14 cellular contexts compared by ENCODE assay signal in genomic region chr12:55719371-55719770, GRCh38. TPM values are rescaled to one million over a fixed set of nuclear protein-coding genes. Genes with fewer than 3 reads are reported as not detected.
DNase-seq lines count a peak whose midpoint lies in the region; ATAC-seq and TF ChIP-seq lines count a peak whose summit lies in the region.
"Had no signal": no experiment of that assay in that cellular context is flagged by ENCODE, and none has a peak within 500 bp of the region (broad histone marks: within the 10 kb centered on the region; RNA-seq: fewer than 3 reads in every experiment).

No MANE protein-coding gene starts in this region.

- H3K4me3 ChIP-seq in Loucy (ENCODE audit: low read length, poor library complexity, severe bottlenecking) (no peak overlapping the region), dorsolateral prefrontal cortex (no peak overlapping the region)
- H3K4me3 ChIP-seq: left lung, SJCRH30 had no signal

- H4K20me1 ChIP-seq in Loucy (ENCODE audit: insufficient read depth, low read length, poor library complexity, severe bottlenecking) = no peaks in the 10 kb centered on the region

- H3K9me3 ChIP-seq in Loucy (ENCODE audit: insufficient read depth, low read depth, low read length) = no peaks in the 10 kb centered on the region
- H3K9me3 ChIP-seq: left lung, SJCRH30 had no signal

- peaks cover 33% of the 10 kb centered on the region; the same call in 1 of the 2 replicates for H3K79me2 ChIP-seq in Loucy (ENCODE audit: insufficient read depth, low read length)

- TF ChIP-seq CTCF in Loucy (conservative IDR thresholded peaks at IDR 0.05; ENCODE audit: low read length) = no peak
- TF ChIP-seq CTCF in dorsolateral prefrontal cortex (IDR thresholded peaks at IDR 0.05 in 54 of 56, conservative IDR thresholded peaks at IDR 0.05 in 2 of 56; ENCODE audit: low read depth in 1 of 56, partially characterized antibody in 56 of 56) = no peak

- no peak overlapping the region for H3K9ac ChIP-seq in Loucy (ENCODE audit: low read depth, low read length, poor library complexity, severe bottlenecking)

- peaks cover 6% of the 10 kb centered on the region; the same call in 1 of the 2 replicates for H3K36me3 ChIP-seq in Loucy (ENCODE audit: insufficient read depth, low read length)

- H3K4me1 ChIP-seq in Loucy (ENCODE audit: insufficient read depth, low read length, poor library complexity, severe bottlenecking) = peaks cover 23% of the 10 kb centered on the region

- H3K27me3 ChIP-seq in Loucy (ENCODE audit: insufficient read depth, low read length, poor library complexity, severe bottlenecking) (no peaks in the 10 kb centered on the region), dorsolateral prefrontal cortex (no peaks in the 10 kb centered on the region)
- H3K27me3 ChIP-seq: left lung, SJCRH30 had no signal

- DNase-seq in dorsolateral prefrontal cortex = no peak
- peak; percentile 67 for DNase-seq in myocyte (ENCODE audit: low read depth)
- no peak for DNase-seq in substantia nigra (lab: John Stamatoyannopoulos, UW)
- DNase-seq in GOT3 (lab: John Stamatoyannopoulos, UW) = no peak
- no peak for DNase-seq in stimulated activated naive CD8-positive, alpha-beta T cell treated with anti-CD3 and anti-CD28 coated beads, Interleukin-15, Interleukin-2, amounts not matched to agents 100 U/mL and 50 U/mL, for 24 hours
- DNase-seq: CD8-positive, alpha-beta T cell; glutamatergic neuron; KBM-7; left lung; NCI-H1694 treated with DMSO at 0.1 percent for 48 hours; SJCRH30 had no signal

- H3K27ac ChIP-seq in dorsolateral prefrontal cortex (peak overlapping the region in 49 of 59 donors; percentile 3 to 98 (median 76)), substantia nigra (ENCODE audit: low read depth, low read length, poor library complexity, severe bottlenecking) (peak overlapping the region; percentile 30)

- intact Hi-C loops in dorsolateral prefrontal cortex (cut with DNase I) = loop anchor here (5.0 to 10.0 kb wide), 2 partner anchors 62 to 65 kb away; no protein-coding TSS in a partner anchor

- no peaks in the 10 kb centered on the region for H3F3A ChIP-seq in Loucy (ENCODE audit: low read depth)

- H3K4me2 ChIP-seq in Loucy (ENCODE audit: low read depth, low read length, poor library complexity, severe bottlenecking) = peak overlapping the region; percentile 92

- no peak overlapping the region for H2AFZ ChIP-seq in Loucy (ENCODE audit: low read length)

- ATAC-seq in GM19463 (IDR thresholded peaks at IDR 0.05; ENCODE audit: unreplicated experiment) = no peak
- no peak for ATAC-seq in HG02884 (IDR thresholded peaks at IDR 0.05; ENCODE audit: unreplicated experiment)
- ATAC-seq in stimulated activated naive CD8-positive, alpha-beta T cell treated with anti-CD3 and anti-CD28 coated beads, Interleukin-15, Interleukin-2, amounts not matched to agents 100 U/mL and 50 U/mL, for 24 hours = no peak
- ATAC-seq: CD8-positive, alpha-beta T cell; left lung had no signal

- H3K9me2 ChIP-seq in Loucy (replicated peaks; ENCODE audit: low read depth, low read length) = no peaks in the 10 kb centered on the region

RNA-seq across cellular contexts. Expression of gene RDH5, which starts 0.8 kb away (rescaled TPM):
- 10 to 100 TPM in 45 of 120 experiments, 1 to 10 TPM in 75; 3.2 to 19.4 (median 9.0) TPM for total RNA-seq in dorsolateral prefrontal cortex
- 457 and 673 TPM in 2 replicates for total RNA-seq in myocyte
- 71.1 TPM for polyA plus RNA-seq in myocyte (2012)

RNA-seq across cellular contexts. Expression of gene BLOC1S1, which starts 3.5 kb away (rescaled TPM):
- total RNA-seq in dorsolateral prefrontal cortex (100 to 1,000 TPM in 89 of 120 experiments, 10 to 100 TPM in 31; 73.5 to 149 (median 111) TPM), myocyte (104 and 106 TPM in 2 replicates)
- polyA plus RNA-seq in myocyte (2012) = 242 TPM

RNA-seq across cellular contexts. Expression of gene CD63, which starts 9.4 kb away (rescaled TPM):
- 100 to 1,000 TPM; 216 to 509 (median 301) TPM for total RNA-seq in dorsolateral prefrontal cortex
- 2,565 and 2,632 TPM in 2 replicates for total RNA-seq in myocyte
- polyA plus RNA-seq in myocyte (2012) = 2,293 TPM

RNA-seq across cellular contexts. Expression of gene ITGA7, which starts 11.7 kb away (rescaled TPM):
- total RNA-seq in dorsolateral prefrontal cortex = 100 to 1,000 TPM in 38 of 120 experiments, 10 to 100 TPM in 82; 47.1 to 183 (median 85.5) TPM
- 1,498 and 1,557 TPM in 2 replicates for total RNA-seq in myocyte
- 430 TPM for polyA plus RNA-seq in myocyte (2012)

RNA-seq across cellular contexts. Expression of gene GDF11, which starts 23.6 kb away (rescaled TPM):
- total RNA-seq in dorsolateral prefrontal cortex = 10 to 100 TPM; 11.9 to 63.8 (median 21.4) TPM
- 6.2 and 6.6 TPM in 2 replicates for total RNA-seq in myocyte
- polyA plus RNA-seq in myocyte (2012) = 14.3 TPM

Comparison
In these comparisons a context has a peak if more than half of its experiments do, and no peak if none do; other contexts are left out.
1. RNA of gene RDH5, which starts 0.8 kb away (total RNA-seq): 457 to 673 TPM in myocyte; 3.2 to 19.4 TPM in dorsolateral prefrontal cortex; every median in the first group is over 10 times any median in the second.